Comparison of ENCODE assay signal across 9 cellular contexts in genomic region chr4:137532869-137533236, GRCh38. TPM values are rescaled to one million over a fixed set of nuclear protein-coding genes. Genes with fewer than 3 reads are reported as not detected.
DNase-seq lines count a peak whose midpoint lies in the region; ATAC-seq and TF ChIP-seq lines count a peak whose summit lies in the region.
"Had no signal": no experiment of that assay in that cellular context is flagged by ENCODE, and none has a peak within 500 bp of the region (broad histone marks: within the 10 kb centered on the region; RNA-seq: fewer than 3 reads in every experiment).

No MANE protein-coding gene starts in this region.

- CTCF ChIA-PET in activated CD4-positive, alpha-beta T cell treated with anti-CD3 and anti-CD28 coated beads, Interleukin-2, amount 10 ng/mL, durations not matched to agents 7 days and 5 days (lab: Charles Lee) = no interaction called here

- H3K27me3 Mint-ChIP-seq in activated CD4-positive, alpha-beta T cell treated with anti-CD3 and anti-CD28 coated beads, Interleukin-2, amount 10 ng/mL, durations not matched to agents 7 days and 5 days = no peaks in the 10 kb centered on the region
- H3K27me3 Mint-ChIP-seq: activated B cell treated with CpG ODN at 0.5 μM for 24 hours had no signal

- H3K4me3 Mint-ChIP-seq in activated CD4-positive, alpha-beta T cell treated with anti-CD3 and anti-CD28 coated beads, Interleukin-2, amount 10 ng/mL, durations not matched to agents 7 days and 5 days = no peak overlapping the region
- H3K4me3 Mint-ChIP-seq: activated B cell treated with CpG ODN at 0.5 μM for 24 hours had no signal

- H3K4me3 ChIP-seq in GM06990 (replicated peaks; ENCODE audit: low read depth, low read length) (peak overlapping the region; percentile 56), prostate gland (peak overlapping the region; percentile 38 to 40)
- H3K4me3 ChIP-seq in effector memory CD4-positive, alpha-beta T cell (ENCODE audit: insufficient read depth, low read depth, low read length, poor library complexity, severe bottlenecking) = peak overlapping the region; percentile 30

- no peaks in the 10 kb centered on the region for H3K4me1 ChIP-seq in effector memory CD4-positive, alpha-beta T cell (ENCODE audit: control insufficient read depth, insufficient read depth, low read length, poor library complexity, severe bottlenecking)
- no peaks in the 10 kb centered on the region for H3K4me1 ChIP-seq in prostate gland (replicated peaks)

- H3K27ac Mint-ChIP-seq in activated CD4-positive, alpha-beta T cell treated with anti-CD3 and anti-CD28 coated beads, Interleukin-2, amount 10 ng/mL, durations not matched to agents 7 days and 5 days = no peak overlapping the region
- H3K27ac Mint-ChIP-seq: activated B cell treated with CpG ODN at 0.5 μM for 24 hours had no signal

- ATAC-seq in HG03175 (IDR thresholded peaks at IDR 0.05; ENCODE audit: unreplicated experiment) (peak; percentile 26), GM18519 (IDR thresholded peaks at IDR 0.05; ENCODE audit: low FRiP score, unreplicated experiment) (no peak)

- no peaks in the 10 kb centered on the region for H3K9me3 ChIP-seq in effector memory CD4-positive, alpha-beta T cell (ENCODE audit: control insufficient read depth, low read length)
- no peaks in the 10 kb centered on the region for H3K9me3 ChIP-seq in prostate gland

- TF ChIP-seq CTCF in GM06990 (IDR thresholded peaks at IDR 0.05; ENCODE audit: insufficient read depth, low read length, poor library complexity, severe bottlenecking) (no peak), prostate gland (IDR thresholded peaks at IDR 0.05) (no peak)

- H3K4me1 Mint-ChIP-seq in activated CD4-positive, alpha-beta T cell treated with anti-CD3 and anti-CD28 coated beads, Interleukin-2, amount 10 ng/mL, durations not matched to agents 7 days and 5 days = peaks cover 2% of the 10 kb centered on the region
- H3K4me1 Mint-ChIP-seq: activated B cell treated with CpG ODN at 0.5 μM for 24 hours had no signal

- no peaks in the 10 kb centered on the region for H3K36me3 Mint-ChIP-seq in activated CD4-positive, alpha-beta T cell treated with anti-CD3 and anti-CD28 coated beads, Interleukin-2, amount 10 ng/mL, durations not matched to agents 7 days and 5 days (ENCODE audit: low read depth)

- no peak overlapping the region for H3K27ac ChIP-seq in effector memory CD4-positive, alpha-beta T cell (ENCODE audit: insufficient read depth, low read length, poor library complexity, severe bottlenecking)
- peak overlapping the region; percentile 59 to 77 for H3K27ac ChIP-seq in prostate gland

- no peaks in the 10 kb centered on the region for H3K36me3 ChIP-seq in GM06990 (ENCODE audit: control insufficient read depth, insufficient read depth, low read length)
- no peaks in the 10 kb centered on the region for H3K36me3 ChIP-seq in effector memory CD4-positive, alpha-beta T cell (ENCODE audit: control insufficient read depth, insufficient read depth, low read length)
- no peaks in the 10 kb centered on the region for H3K36me3 ChIP-seq in prostate gland

- H3K9me3 Mint-ChIP-seq in activated CD4-positive, alpha-beta T cell treated with anti-CD3 and anti-CD28 coated beads, Interleukin-2, amount 10 ng/mL, durations not matched to agents 7 days and 5 days = peaks cover 5% of the 10 kb centered on the region
- H3K9me3 Mint-ChIP-seq: activated B cell treated with CpG ODN at 0.5 μM for 24 hours had no signal

- DNase-seq in GM06990 (ENCODE audit: extremely low read depth, insufficient read length) (no peak), prostate gland (ENCODE audit: low spot score) (no peak), CD1c-positive myeloid dendritic cell (ENCODE audit: extremely low spot score) (no peak), NCI-H2171 (lab: John Stamatoyannopoulos, UW) (no peak)
- DNase-seq in effector memory CD4-positive, alpha-beta T cell = no peak
- no peak for DNase-seq in activated CD4-positive, alpha-beta T cell treated with anti-CD3 and anti-CD28 coated beads, Interleukin-2, amount 10 ng/mL, durations not matched to agents 7 days and 5 days
- DNase-seq: activated B cell treated with CpG ODN at 0.5 μM for 24 hours had no signal

- intact Hi-C loops in prostate gland (cut with DNase I) = loop anchor here (5.0 to 10.0 kb wide), 4 partner anchors 129 to 408 kb away; no protein-coding TSS in a partner anchor

- H3K27me3 ChIP-seq in GM06990 (replicated peaks; ENCODE audit: control insufficient read depth, insufficient read depth, low read length) (no peaks in the 10 kb centered on the region), prostate gland (replicated peaks; ENCODE audit: insufficient read depth) (no peaks in the 10 kb centered on the region)
- H3K27me3 ChIP-seq in effector memory CD4-positive, alpha-beta T cell (replicated peaks; ENCODE audit: control insufficient read depth, insufficient read depth, low read length, poor library complexity, severe bottlenecking) = no peaks in the 10 kb centered on the region

- no peak for TF ChIP-seq POLR2A in prostate gland (IDR thresholded peaks at IDR 0.05)

- 4% methylated on average over 3 of the region's 3 CpGs for WGBS in prostate gland

- POLR2A ChIA-PET in activated CD4-positive, alpha-beta T cell treated with anti-CD3 and anti-CD28 coated beads, Interleukin-2, amount 10 ng/mL, durations not matched to agents 7 days and 5 days (lab: Charles Lee) = no interaction called here

RNA-seq across cellular contexts. Expression of gene PCDH18, which starts 0.6 kb away (rescaled TPM):
- 10 to 100 TPM; 12.3 to 28.0 TPM for total RNA-seq in prostate gland
- under 1 TPM in 1 of 2 experiments, not detected in 1; 0.06 TPM for total RNA-seq in activated CD4-positive, alpha-beta T cell treated with anti-CD3 and anti-CD28 coated beads, Interleukin-2, amount 10 ng/mL, durations not matched to agents 7 days and 5 days
- total RNA-seq: activated B cell treated with CpG ODN at 0.5 μM for 24 hours had no signal

Comparison
In these comparisons a context has a peak if more than half of its experiments do, and no peak if none do; other contexts are left out.
1. RNA of gene PCDH18, which starts 0.6 kb away (total RNA-seq): 12.3 to 28.0 TPM in prostate gland; 0.06 TPM in activated CD4-positive, alpha-beta T cell treated with anti-CD3 and anti-CD28 coated beads, Interleukin-2, amount 10 ng/mL, durations not matched to agents 7 days and 5 days; every median in the first group is over 10 times any median in the second.
2. Peak in every context shown above with its lines, with median percentiles within 50 percentile points of each other: H3K4me3 ChIP-seq.